9 cellular contexts compared by ENCODE assay signal in genomic region chr3:185153170-185153733, GRCh38. TPM values are rescaled to one million over a fixed set of nuclear protein-coding genes. Genes with fewer than 3 reads are reported as not detected.
DNase-seq lines count a peak whose midpoint lies in the region; ATAC-seq, FAIRE-seq and TF ChIP-seq lines count a peak whose summit lies in the region.
"Had no signal": no experiment of that assay in that cellular context is flagged by ENCODE, and none has a peak within 500 bp of the region (broad histone marks: within the 10 kb centered on the region; RNA-seq: fewer than 3 reads in every experiment).

No MANE protein-coding gene starts in this region.

- no peaks in the 10 kb centered on the region for H3K79me2 ChIP-seq in PC-3 (ENCODE audit: low read length)

- peaks cover 8% of the 10 kb centered on the region for H3K27me3 Mint-ChIP-seq in nephron (ENCODE audit: low read depth)

- H3K27me3 ChIP-seq in PC-3 (ENCODE audit: low read length) = peaks cover 93% of the 10 kb centered on the region

- H4K20me1 ChIP-seq in PC-3 (ENCODE audit: low read length) = no peaks in the 10 kb centered on the region

- H2AFZ ChIP-seq in PC-3 (ENCODE audit: low read length) = peak overlapping the region; percentile 50; the same call in 1 of the 2 replicates

- no peaks in the 10 kb centered on the region for H3K36me3 Mint-ChIP-seq in nephron (ENCODE audit: low read depth)

- POLR2A ChIA-PET in PC-3 (lab: Charles Lee; ENCODE audit: unreplicated experiment) = no interaction called here

- no peak overlapping the region for H3K9ac ChIP-seq in PC-3 (ENCODE audit: low read length)

- TF ChIP-seq POLR2A in erythroblast (IDR thresholded peaks at IDR 0.05; ENCODE audit: low read length) (no peak), H54 (IDR thresholded peaks at IDR 0.05; ENCODE audit: low read depth, low read length) (no peak)

- H3K9me2 ChIP-seq in PC-3 (replicated peaks; ENCODE audit: low read length) = no peaks in the 10 kb centered on the region

- peak overlapping the region; percentile 56 for H3K4me3 ChIP-seq in PC-3 (ENCODE audit: low read length)

- no TSS peak for BruUV-seq in PC-3 (replicated peaks; lab: Mats Ljungman, UMichigan)

- TF ChIP-seq CTCF in PC-3 (conservative IDR thresholded peaks at IDR 0.05; ENCODE audit: low read depth, low read length) = no peak
- TF ChIP-seq CTCF in nephron (IDR thresholded peaks at IDR 0.05; ENCODE audit: unreplicated experiment in 3 of 3) = no peak

- H3F3A ChIP-seq in PC-3 (ENCODE audit: low read length, unreplicated experiment) = no peaks in the 10 kb centered on the region

- H3K4me1 ChIP-seq in PC-3 (ENCODE audit: insufficient read depth, low read length) = no peaks in the 10 kb centered on the region

- no peak for FAIRE-seq in H54 (lab: Jason Lieb, UNC)

- H3K4me3 Mint-ChIP-seq in nephron = peak overlapping the region; percentile 92 to 94 (median 94)

- intact Hi-C loops in PC-3 (cut with micrococcal nuclease) = no loop called here

- no peaks in the 10 kb centered on the region for H3K36me3 ChIP-seq in PC-3 (ENCODE audit: low read depth, low read length)

- H3K9me3 Mint-ChIP-seq in nephron = no peaks in the 10 kb centered on the region

- H3K9me3 ChIP-seq in PC-3 (ENCODE audit: low read length) = no peaks in the 10 kb centered on the region

- no peak overlapping the region for H3K27ac ChIP-seq in PC-3 (ENCODE audit: low read length)
- H3K27ac ChIP-seq: VCaP had no signal

- peak overlapping the region in 2 of 3 experiments; percentile 80 to 88 for H3K27ac Mint-ChIP-seq in nephron

- DNase-seq in DMS53 (lab: John Stamatoyannopoulos, UW) (peak; percentile 51), DMS53 treated with DMSO at 0.1 percent for 48 hours (lab: John Stamatoyannopoulos, UW; ENCODE audit: unreplicated experiment) (no peak), PC-3 (no peak), erythroblast (lab: John Stamatoyannopoulos, UW) (peak; percentile 36 to 47), cerebellar nuclear complex (lab: John Stamatoyannopoulos, UW) (no peak), H54 (ENCODE audit: insufficient read length, low spot score) (no peak)

- peaks cover 20% of the 10 kb centered on the region for H3K4me1 Mint-ChIP-seq in nephron

- peak overlapping the region; percentile 83 for H3K4me2 ChIP-seq in PC-3 (ENCODE audit: low read length)

- CTCF ChIA-PET in PC-3 (lab: Charles Lee) = no interaction called here

- ATAC-seq in PC-3 = peak; percentile 16
- ATAC-seq in GM21619 (IDR thresholded peaks at IDR 0.05; ENCODE audit: unreplicated experiment) = no peak

RNA-seq across cellular contexts. Expression of gene C3orf70, which starts 0.4 kb away (rescaled TPM):
- not detected in 2 replicates for total RNA-seq in PC-3 (2014; rRNA removed)

Comparison
In these comparisons a context has a peak if more than half of its experiments do, and no peak if none do; other contexts are left out.
1. DNase-seq: peak in DMS53 (single experiment) and erythroblast (2 of 2); none in DMS53 treated with DMSO at 0.1 percent for 48 hours (single experiment), PC-3 (single experiment), cerebellar nuclear complex (0 of 2) and H54 (single experiment).